Comparison of ENCODE assay signal across 10 cellular contexts in the genomic region with DNA sequence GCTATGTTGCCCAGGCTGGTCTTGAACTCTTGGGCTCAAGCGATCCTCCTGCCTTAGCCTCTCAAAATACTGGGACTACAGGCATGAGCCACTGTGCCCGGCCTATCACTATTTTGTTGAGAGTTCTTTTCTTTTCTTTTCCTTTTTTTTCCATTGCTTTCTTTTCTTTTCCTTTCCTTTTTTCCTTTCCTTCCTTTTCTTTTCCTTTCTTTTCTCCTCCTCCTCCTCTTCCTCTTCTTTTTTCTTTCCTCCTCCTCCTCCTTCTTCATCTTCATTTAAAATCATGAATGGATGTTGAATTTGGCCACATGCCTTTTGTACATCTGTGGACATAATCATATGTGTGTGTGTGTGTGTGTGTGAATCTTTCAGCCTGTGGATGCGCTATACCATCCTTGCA. TPM values are rescaled to one million over a fixed set of nuclear protein-coding genes. Genes with fewer than 3 reads are reported as not detected.
"Had no signal": no experiment of that assay in that cellular context is flagged by ENCODE, and none has a peak within 500 bp of the region (broad histone marks: within the 10 kb centered on the region; RNA-seq: fewer than 3 reads in every experiment).

No MANE protein-coding gene starts in this region.

- H3K4me3 ChIP-seq: GM23338 had no signal

- H2AFZ ChIP-seq: GM23338 had no signal

- H3K4me2 ChIP-seq: GM23338 had no signal

- FAIRE-seq: H1, H54, HTR-8/SVneo had no signal

- DNase-seq: H9, HCEC 1CT, HFFc6, IMR-90, KBM-7 had no signal

- ATAC-seq: GM23338 had no signal

RNA-seq across cellular contexts. Expression of gene PRAME, which starts 25.7 kb away (rescaled TPM):
- total RNA-seq: GM23338, HFFc6, HT-29, IMR-90 had no signal

RNA-seq across cellular contexts. Expression of gene GGTLC2, which starts 59.7 kb away (rescaled TPM):
- total RNA-seq: GM23338, H1, H9, HFFc6, HT-29, IMR-90 had no signal
